8 cellular contexts compared by ENCODE assay signal in the genomic region with DNA sequence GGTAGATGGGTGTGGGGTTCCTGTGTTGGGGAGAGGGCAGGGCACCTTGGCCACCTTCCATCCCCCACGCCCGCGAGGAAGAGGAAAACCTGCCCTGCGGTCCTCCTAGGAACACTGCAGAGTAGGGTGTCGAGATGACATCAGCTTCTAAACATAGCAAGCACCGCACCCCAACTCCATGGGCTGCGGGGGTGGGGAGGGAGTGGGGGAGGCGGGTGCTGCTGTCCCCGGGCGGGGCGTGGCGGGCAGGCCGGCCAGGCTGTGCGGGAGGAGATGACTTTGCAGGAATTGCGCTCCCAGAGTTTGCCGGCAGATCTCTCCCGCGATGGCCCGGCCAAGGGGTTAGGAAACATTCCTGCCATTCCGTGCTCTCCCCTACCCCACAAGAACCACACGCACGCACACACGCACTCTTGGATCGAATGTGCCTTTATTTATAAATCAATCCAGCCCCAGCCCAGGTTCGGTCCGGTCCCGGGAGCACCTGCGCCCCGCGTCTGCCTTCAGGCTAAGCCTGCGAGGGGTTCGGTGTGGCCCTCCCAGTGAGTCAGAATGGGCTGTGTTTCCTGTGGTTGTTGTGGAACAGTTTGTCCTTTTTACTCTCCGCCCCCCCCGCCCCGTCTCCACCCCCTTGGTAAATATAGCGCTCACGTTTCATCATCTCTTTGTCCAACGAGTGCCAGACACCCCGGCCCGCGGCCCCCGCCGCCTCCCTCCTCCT. TPM values are rescaled to one million over a fixed set of nuclear protein-coding genes. Genes with fewer than 3 reads are reported as not detected.
DNase-seq lines count a peak whose midpoint lies in the region; ATAC-seq and TF ChIP-seq lines count a peak whose summit lies in the region.

No MANE protein-coding gene starts in this region.

- peak; percentile 78 for DNase-seq in GM10248 (ENCODE audit: extremely low spot score)
- peak; percentile 71 for DNase-seq in NCI-H1105 (lab: John Stamatoyannopoulos, UW)
- DNase-seq in activated naive CD8-positive, alpha-beta T cell treated with anti-CD3 and anti-CD28 coated beads, Interleukin-2, amount 50 U/mL, for 16 hours (ENCODE audit: low read depth, low spot score): peak; percentile 78
- DNase-seq in Right ventricle myocardium superior: peak; percentile 98
- peak; percentile 96 to 99 for DNase-seq in tibial artery

- H3K4me2 ChIP-seq in parathyroid adenoma (ENCODE audit: low read length): peak overlapping the region; percentile 100

- intact Hi-C loops in Right ventricle myocardium superior (cut with DNase I) (loop anchor here (2.0 to 10.0 kb wide), 4 partner anchors 51 to 181 kb away; no protein-coding TSS in a partner anchor), tibial artery (cut with DNase I; ENCODE audit: low total_unique reads) (loop anchor here (2.0 kb wide), 1 partner anchor 61 kb away; no protein-coding TSS in a partner anchor)

- H3K4me3 ChIP-seq in parathyroid adenoma (ENCODE audit: low read depth, low read length) (peak overlapping the region; percentile 79), tibial artery (peak overlapping the region; percentile 54 to 61)

- peak overlapping the region; percentile 58 for H2AFZ ChIP-seq in parathyroid adenoma

- no peaks in the 10 kb centered on the region for H3K36me3 ChIP-seq in parathyroid adenoma (ENCODE audit: control insufficient read depth, insufficient read depth, low read length)
- no peaks in the 10 kb centered on the region for H3K36me3 ChIP-seq in tibial artery

- H3K27me3 ChIP-seq in parathyroid adenoma (ENCODE audit: control insufficient read depth, insufficient read depth, low read length): no peaks in the 10 kb centered on the region
- peaks cover 0 to 2% of the 10 kb centered on the region in 2 donors for H3K27me3 ChIP-seq in tibial artery

- no peak for TF ChIP-seq CTCF in GM10248 (IDR thresholded peaks at IDR 0.05; ENCODE audit: control extremely low read depth, extremely low read depth, low read depth, missing control alignments)
- TF ChIP-seq CTCF in parathyroid adenoma (IDR thresholded peaks at IDR 0.05): no peak
- peak in 1 of 2 experiments; percentile 16 for TF ChIP-seq CTCF in tibial artery (IDR thresholded peaks at IDR 0.05)

- POLR2A ChIA-PET in GM10248 (lab: Yijun Ruan, JAX): interaction anchor here (0.6 kb wide), 4 partner anchors 54 to 1481 kb away, joined by 3 to 7 read pairs (median 4); no protein-coding TSS in a partner anchor

- peaks cover 19% of the 10 kb centered on the region for H3K4me1 ChIP-seq in parathyroid adenoma
- peaks cover 0 to 65% (median 43%) of the 10 kb centered on the region in 4 donors for H3K4me1 ChIP-seq in tibial artery

- H3K9ac ChIP-seq in parathyroid adenoma: peak overlapping the region; percentile 81

- CTCF ChIA-PET in GM10248 (lab: Yijun Ruan, JAX): interaction anchor here (0.6 to 1.4 kb wide), 2 partner anchors 14 to 157 kb away, joined by 3 read pairs; no protein-coding TSS in a partner anchor

- no peaks in the 10 kb centered on the region for H3K9me3 ChIP-seq in parathyroid adenoma (ENCODE audit: control insufficient read depth, low read length)
- no peaks in the 10 kb centered on the region for H3K9me3 ChIP-seq in tibial artery

- no peaks in the 10 kb centered on the region for H3K79me2 ChIP-seq in parathyroid adenoma

- H3K27ac ChIP-seq in parathyroid adenoma (peak overlapping the region; percentile 100), tibial artery (peak overlapping the region; percentile 100)

- peak; percentile 30 for ATAC-seq in HG02623 (IDR thresholded peaks at IDR 0.05; ENCODE audit: unreplicated experiment)
- peak; percentile 66 for ATAC-seq in SK-N-SH treated with all-trans-retinoic acid at 6 μM for 48 hours
- peak; percentile 71 for ATAC-seq in Right ventricle myocardium superior (ENCODE audit: poor library complexity)

TF ChIP-seq in SK-N-SH treated with all-trans-retinoic acid at 6 μM for 48 hours, 23 proteins besides CTCF, POLR2A, EP300 and RAD21:
- TF ChIP-seq RARB (CRISPR knock-in tag; IDR thresholded peaks at IDR 0.05): peak; percentile 37; the same call in 1 of the 2 replicates
- peak; percentile 45; the same call in 1 of the 2 replicates for TF ChIP-seq ZFP30 (CRISPR knock-in tag; IDR thresholded peaks at IDR 0.05)
- TF ChIP-seq SNAI2 (CRISPR knock-in tag; IDR thresholded peaks at IDR 0.05): no peak; the same call in 1 of the 2 replicates
- TF ChIP-seq TOX (CRISPR knock-in tag; IDR thresholded peaks at IDR 0.05; ENCODE audit: borderline replicate concordance): 0 out of 2 replicates have a peak, but pooled peaks have one; percentile 21
- TF ChIP-seq, protein P1, sequence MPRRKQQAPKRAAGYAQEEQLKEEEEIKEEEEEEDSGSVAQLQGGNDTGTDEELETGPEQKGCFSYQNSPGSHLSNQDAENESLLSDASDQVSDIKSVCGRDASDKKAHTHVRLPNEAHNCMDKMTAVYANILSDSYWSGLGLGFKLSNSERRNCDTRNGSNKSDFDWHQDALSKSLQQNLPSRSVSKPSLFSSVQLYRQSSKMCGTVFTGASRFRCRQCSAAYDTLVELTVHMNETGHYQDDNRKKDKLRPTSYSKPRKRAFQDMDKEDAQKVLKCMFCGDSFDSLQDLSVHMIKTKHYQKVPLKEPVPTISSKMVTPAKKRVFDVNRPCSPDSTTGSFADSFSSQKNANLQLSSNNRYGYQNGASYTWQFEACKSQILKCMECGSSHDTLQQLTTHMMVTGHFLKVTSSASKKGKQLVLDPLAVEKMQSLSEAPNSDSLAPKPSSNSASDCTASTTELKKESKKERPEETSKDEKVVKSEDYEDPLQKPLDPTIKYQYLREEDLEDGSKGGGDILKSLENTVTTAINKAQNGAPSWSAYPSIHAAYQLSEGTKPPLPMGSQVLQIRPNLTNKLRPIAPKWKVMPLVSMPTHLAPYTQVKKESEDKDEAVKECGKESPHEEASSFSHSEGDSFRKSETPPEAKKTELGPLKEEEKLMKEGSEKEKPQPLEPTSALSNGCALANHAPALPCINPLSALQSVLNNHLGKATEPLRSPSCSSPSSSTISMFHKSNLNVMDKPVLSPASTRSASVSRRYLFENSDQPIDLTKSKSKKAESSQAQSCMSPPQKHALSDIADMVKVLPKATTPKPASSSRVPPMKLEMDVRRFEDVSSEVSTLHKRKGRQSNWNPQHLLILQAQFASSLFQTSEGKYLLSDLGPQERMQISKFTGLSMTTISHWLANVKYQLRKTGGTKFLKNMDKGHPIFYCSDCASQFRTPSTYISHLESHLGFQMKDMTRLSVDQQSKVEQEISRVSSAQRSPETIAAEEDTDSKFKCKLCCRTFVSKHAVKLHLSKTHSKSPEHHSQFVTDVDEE (CRISPR knock-in tag; IDR thresholded peaks at IDR 0.05): peak; percentile 30; the same call in 1 of the 2 replicates
- TF ChIP-seq CSDC2 (CRISPR knock-in tag; IDR thresholded peaks at IDR 0.05): no peak
- TF ChIP-seq ISL1 (CRISPR knock-in tag; IDR thresholded peaks at IDR 0.05): no peak

RNA-seq across cellular contexts. Expression of gene KLF9, which starts 5.2 kb away (rescaled TPM):
- total RNA-seq in Right ventricle myocardium superior: 50.9 TPM

Comparison
In these comparisons a context has a peak if more than half of its experiments do, and no peak if none do; other contexts are left out.
1. Peak in every context shown above with its lines: DNase-seq, ATAC-seq, H3K4me3 ChIP-seq and H3K27ac ChIP-seq.